Comparison of ENCODE assay signal across 20 cellular contexts in the genomic region with DNA sequence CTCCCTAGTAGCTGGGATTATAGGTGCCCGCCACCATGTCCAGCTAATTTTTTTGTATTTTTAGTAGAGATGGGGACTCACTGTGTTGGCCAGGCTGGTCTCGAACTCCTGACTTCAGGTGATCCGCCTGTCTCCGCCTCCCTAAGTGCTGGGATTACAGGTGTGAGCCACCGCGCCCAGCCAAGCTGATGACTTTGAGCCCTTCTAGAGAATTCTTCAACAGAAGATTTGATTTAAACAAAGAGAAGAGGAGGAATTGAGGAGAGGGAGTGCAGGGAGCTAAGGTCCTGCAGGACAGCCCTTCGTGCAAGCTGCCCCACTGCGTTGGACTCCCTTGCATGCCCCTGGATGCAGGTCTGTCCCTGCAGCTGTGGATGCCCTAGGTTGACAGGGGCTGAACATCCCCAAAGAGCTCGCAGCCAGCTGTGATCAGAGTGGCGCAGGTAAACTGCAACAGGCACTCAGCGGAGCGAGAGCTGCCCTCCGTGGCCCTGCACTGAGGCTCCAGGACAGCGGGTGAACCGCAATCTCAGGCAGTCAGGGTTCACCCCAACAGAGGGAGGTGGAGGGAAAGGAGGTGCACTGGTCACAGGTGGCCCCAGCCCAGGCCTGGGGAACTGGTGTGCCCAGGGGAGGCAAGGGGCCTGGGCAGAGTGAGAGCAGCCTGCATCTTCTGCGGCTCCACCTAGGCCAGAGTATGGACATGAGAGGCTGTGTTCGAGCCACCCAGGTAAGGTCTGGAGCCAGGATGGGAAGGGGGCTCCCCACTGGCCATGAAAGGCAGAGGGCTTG. TPM values are rescaled to one million over a fixed set of nuclear protein-coding genes. Genes with fewer than 3 reads are reported as not detected.
DNase-seq lines count a peak whose midpoint lies in the region; ATAC-seq, FAIRE-seq and TF ChIP-seq lines count a peak whose summit lies in the region.
"Had no signal": no experiment of that assay in that cellular context is flagged by ENCODE, and none has a peak within 500 bp of the region (broad histone marks: within the 10 kb centered on the region; RNA-seq: fewer than 3 reads in every experiment).

No MANE protein-coding gene starts in this region.

- no peak overlapping the region for H4K91ac ChIP-seq in H1 (replicated peaks; ENCODE audit: insufficient read length, low read length)

- H4K8ac ChIP-seq in H1 (ENCODE audit: extremely low read depth, insufficient read depth, low read length) = no peak overlapping the region

- H3F3A ChIP-seq in smooth muscle cell (ENCODE audit: low read depth) = no peaks in the 10 kb centered on the region

- H3K27ac ChIP-seq in BLaER1 (peak overlapping the region; percentile 85), H1 (ENCODE audit: low read depth, low read length) (no peak overlapping the region), osteoblast (ENCODE audit: low read depth, low read length) (no peak overlapping the region), RWPE1 (no peak overlapping the region; the same call in none of the 2 replicates), smooth muscle cell (ENCODE audit: low read depth) (no peak overlapping the region)
- H3K27ac ChIP-seq: SK-N-MC, tibial nerve had no signal

- no peak overlapping the region for H4K5ac ChIP-seq in H1 (ENCODE audit: insufficient read length, low read depth, low read length)

- H2BK120ac ChIP-seq in H1 (replicated peaks; ENCODE audit: low read depth, low read length) = no peak overlapping the region

- H3K79me1 ChIP-seq in H1 (ENCODE audit: low read depth, low read length) = no peaks in the 10 kb centered on the region

- H3K56ac ChIP-seq in H1 (replicated peaks; ENCODE audit: insufficient read length, low read depth, low read length) = no peak overlapping the region

- H3K23me2 ChIP-seq in H1 (ENCODE audit: low read depth, low read length) = no peaks in the 10 kb centered on the region; the same call in 1 of the 2 replicates

- CTCF ChIA-PET in H1 (lab: Charles Lee; ENCODE audit: partially characterized antibody) = interaction anchor here (1.2 to 7.2 kb wide), 5 partner anchors 8 to 40 kb away, joined by 3 to 61 read pairs (median 10); a partner anchor contains a TSS
- CTCF ChIA-PET in RWPE1 (lab: Yijun Ruan, JAX) = interaction anchor here (0.6 kb wide), 2 partner anchors 139 to 156 kb away, joined by 3 to 4 read pairs; no protein-coding TSS in a partner anchor

- H3K14ac ChIP-seq in H1 (ENCODE audit: insufficient read length) = no peak overlapping the region

- peak overlapping the region; percentile 75; the same call in 1 of the 2 replicates for H2BK12ac ChIP-seq in H1 (ENCODE audit: low read depth, low read length)

- TF ChIP-seq CTCF in D721Med (IDR thresholded peaks at IDR 0.05; ENCODE audit: insufficient read depth, missing control alignments) (no peak), H1 (IDR thresholded peaks at IDR 0.05; ENCODE audit: control extremely low read depth in 1 of 3, insufficient read depth in 1 of 3, low read depth in 1 of 3, low read length in 3 of 3) (no peak), osteoblast (IDR thresholded peaks at IDR 0.05; ENCODE audit: extremely low read depth, low read depth, low read length) (no peak), RWPE1 (conservative IDR thresholded peaks at IDR 0.05; ENCODE audit: low read depth) (no peak), smooth muscle cell (IDR thresholded peaks at IDR 0.05; ENCODE audit: borderline replicate concordance, insufficient read depth, poor library complexity, severe bottlenecking) (no peak)

- no peaks in the 10 kb centered on the region for H3K27me3 ChIP-seq in BLaER1
- no peaks in the 10 kb centered on the region for H3K27me3 ChIP-seq in H1 (replicated peaks in 1 of 4; ENCODE audit: control insufficient read depth in 3 of 4, extremely low read depth in 1 of 4, insufficient read depth in 3 of 4, low read length in 3 of 4)
- H3K27me3 ChIP-seq in osteoblast (ENCODE audit: insufficient read depth, low read length) = no peaks in the 10 kb centered on the region
- no peaks in the 10 kb centered on the region for H3K27me3 ChIP-seq in smooth muscle cell (ENCODE audit: low read depth)
- H3K27me3 ChIP-seq: tibial nerve had no signal

- no peak for TF ChIP-seq POLR2A in H1 (IDR thresholded peaks at IDR 0.05; ENCODE audit: control extremely low read depth in 1 of 2, low read depth in 2 of 2, low read length in 2 of 2)

- no peak overlapping the region for H3K23ac ChIP-seq in H1 (ENCODE audit: insufficient read length)

- H2BK5ac ChIP-seq in H1 (ENCODE audit: low read depth, low read length) = no peak overlapping the region

- TF ChIP-seq EP300 in H1 (IDR thresholded peaks at IDR 0.05; ENCODE audit: borderline replicate concordance in 1 of 2, low read depth in 2 of 2, low read length in 2 of 2) = no peak

- ATAC-seq in HG02840 (IDR thresholded peaks at IDR 0.05; ENCODE audit: low FRiP score, unreplicated experiment) = no peak
- ATAC-seq: activated CD8-positive, alpha-beta T cell treated with anti-CD3 and anti-CD28 coated beads for 36 hours; esophagus mucosa had no signal

- POLR2A ChIA-PET in H1 (lab: Charles Lee; ENCODE audit: partially characterized antibody) (interaction anchor here (0.9 to 2.1 kb wide), 2 partner anchors 11 to 37 kb away, joined by 4 to 11 read pairs; no protein-coding TSS in a partner anchor), RWPE1 (lab: Yijun Ruan, JAX; ENCODE audit: low non-redundant PET) (no interaction called here)

- H3K4me2 ChIP-seq in BLaER1 = peak overlapping the region; percentile 88
- H3K4me2 ChIP-seq in H1 (ENCODE audit: insufficient read depth in 1 of 2, low read depth in 2 of 2, low read length in 2 of 2) = no peak overlapping the region
- no peak overlapping the region for H3K4me2 ChIP-seq in osteoblast (ENCODE audit: insufficient read depth, low read length)
- no peak overlapping the region for H3K4me2 ChIP-seq in smooth muscle cell

- H3K36me3 ChIP-seq in BLaER1 (no peaks in the 10 kb centered on the region), H1 (ENCODE audit: control insufficient read depth in 2 of 4, insufficient read depth in 4 of 4, low read length in 3 of 4) (no peaks in the 10 kb centered on the region), osteoblast (ENCODE audit: insufficient read depth, low read length) (no peaks in the 10 kb centered on the region), smooth muscle cell (ENCODE audit: low read depth) (no peaks in the 10 kb centered on the region)
- H3K36me3 ChIP-seq: tibial nerve had no signal

- no peak for FAIRE-seq in D721Med (lab: Jason Lieb, UNC)
- FAIRE-seq in H1 (lab: Jason Lieb, UNC) = no peak
- FAIRE-seq: islet of Langerhans, small intestine had no signal

- H4K20me1 ChIP-seq in BLaER1 (no peaks in the 10 kb centered on the region), H1 (replicated peaks in 1 of 2; ENCODE audit: control insufficient read depth in 1 of 2, insufficient read depth in 2 of 2, low read length in 2 of 2) (no peaks in the 10 kb centered on the region), osteoblast (ENCODE audit: insufficient read depth, low read length) (no peaks in the 10 kb centered on the region), smooth muscle cell (ENCODE audit: low read depth) (no peaks in the 10 kb centered on the region)

- peaks cover 64% of the 10 kb centered on the region for H3K4me1 ChIP-seq in BLaER1
- peaks cover 0 to 14% (median 4%) of the 10 kb centered on the region in 4 experiments; a peak in 6 of 7 replicates for H3K4me1 ChIP-seq in H1 (replicated peaks in 1 of 4; ENCODE audit: control insufficient read depth in 3 of 4, insufficient read depth in 4 of 4, low read length in 3 of 4)
- H3K4me1 ChIP-seq in osteoblast (ENCODE audit: insufficient read depth, low read length) = no peaks in the 10 kb centered on the region
- H3K4me1 ChIP-seq in smooth muscle cell (ENCODE audit: low read depth) = peaks cover under 1% of the 10 kb centered on the region

- no peak overlapping the region for H3K4ac ChIP-seq in H1 (replicated peaks; ENCODE audit: insufficient read length, low read depth, low read length)

- H3K9ac ChIP-seq in BLaER1 (peak overlapping the region; percentile 65), H1 (replicated peaks in 1 of 4; ENCODE audit: extremely low read depth in 1 of 4, low read depth in 3 of 4, low read length in 3 of 4) (peak overlapping the region in 1 of 4 experiments; percentile 19; a peak in 2 of 7 replicates), smooth muscle cell (ENCODE audit: low read depth) (no peak overlapping the region)

- peak overlapping the region; percentile 61; the same call in 1 of the 2 replicates for H2BK20ac ChIP-seq in H1 (ENCODE audit: low read length)

- H3K79me2 ChIP-seq in H1 (ENCODE audit: control insufficient read depth in 1 of 2, insufficient read depth in 2 of 2, low read length in 2 of 2) (no peaks in the 10 kb centered on the region), osteoblast (ENCODE audit: insufficient read depth, low read length) (no peaks in the 10 kb centered on the region), smooth muscle cell (ENCODE audit: low read depth) (no peaks in the 10 kb centered on the region)

- peak overlapping the region; percentile 41; the same call in 1 of the 2 replicates for H3K4me3 ChIP-seq in BLaER1
- H3K4me3 ChIP-seq in H1 (ENCODE audit: extremely low read depth in 1 of 4, insufficient read depth in 2 of 4, low read depth in 3 of 4, low read length in 4 of 4) = no peak overlapping the region
- no peak overlapping the region for H3K4me3 ChIP-seq in osteoblast (ENCODE audit: insufficient read depth, low read length)
- no peak overlapping the region for H3K4me3 ChIP-seq in smooth muscle cell
- H3K4me3 ChIP-seq: mucosa of descending colon, SK-N-MC, tibial nerve had no signal

- 88% methylated on average over 17 of the region's 17 CpGs; no CpG with 5 or more reads in 1 of the 2 experiments for WGBS in H1 (ENCODE audit: extremely low coverage in 1 of 2, insufficient coverage in 1 of 2, insufficient read length in 1 of 2, insufficient replicate concordance in 2 of 2, low coverage in 1 of 2, low lambda C conversion rate in 2 of 2, missing lambda C conversion rate in 1 of 2), 2 experiments
- WGBS in smooth muscle cell (ENCODE audit: low lambda C conversion rate) = 91% methylated on average over 17 of the region's 17 CpGs

- H2AK5ac ChIP-seq in H1 (ENCODE audit: low read depth, low read length) = no peak overlapping the region

- H2AFZ ChIP-seq in H1 (ENCODE audit: low read length) = no peak overlapping the region
- no peak overlapping the region for H2AFZ ChIP-seq in osteoblast (ENCODE audit: low read length)
- no peak overlapping the region for H2AFZ ChIP-seq in smooth muscle cell (ENCODE audit: low read depth)

- peaks cover 13% of the 10 kb centered on the region for H3K9me3 ChIP-seq in BLaER1
- H3K9me3 ChIP-seq in H1 (ENCODE audit: insufficient read depth in 2 of 2, low read depth in 1 of 2, low read length in 1 of 2) = peaks cover 4 to 11% of the 10 kb centered on the region in 2 experiments
- peaks cover 5% of the 10 kb centered on the region for H3K9me3 ChIP-seq in osteoblast (ENCODE audit: low read depth, low read length)
- H3K9me3 ChIP-seq in smooth muscle cell (replicated peaks; ENCODE audit: low read depth) = no peaks in the 10 kb centered on the region

- no peak for TF ChIP-seq RAD21 in H1 (IDR thresholded peaks at IDR 0.05 in 1 of 2, conservative IDR thresholded peaks at IDR 0.05 in 1 of 2; ENCODE audit: low read depth in 2 of 2, low read length in 2 of 2)

- no peak overlapping the region; the same call in 1 of the 2 replicates for H3K18ac ChIP-seq in H1 (ENCODE audit: extremely low read depth, low read length)

- peak overlapping the region; percentile 12; the same call in 1 of the 2 replicates for H2BK15ac ChIP-seq in H1 (ENCODE audit: low read length)

- DNase-seq in D721Med (ENCODE audit: insufficient read length, low spot score) (peak; percentile 2), H1 (ENCODE audit: low read depth in 1 of 2, low spot score in 2 of 2) (peak in 1 of 2 experiments; percentile 44), osteoblast (ENCODE audit: insufficient read length, low spot score, missing footprints) (peak; percentile 62), RWPE1 (ENCODE audit: low spot score) (no peak), smooth muscle cell (lab: John Stamatoyannopoulos, UW; ENCODE audit: unreplicated experiment) (no peak), LoVo (ENCODE audit: low spot score) (no peak)
- DNase-seq: activated CD8-positive, alpha-beta T cell treated with anti-CD3 and anti-CD28 coated beads for 36 hours; NCI-H1694 treated with DMSO at 0.1 percent for 48 hours; NCI-H446 treated with DMSO at 0.1 percent for 48 hours; small intestine had no signal

RNA-seq across cellular contexts. Expression of a gene that starts 13.6 kb away (rescaled TPM):
- 6.5 and 6.6 TPM in 2 replicates for total RNA-seq in H1 (2021; fragmentation: NEBNext Ultra II Directional; extraction: Animal tissue kit (Norgen Biotek cat#: 25700))
- 5.8 and 8.3 TPM in 2 replicates for polyA plus RNA-seq in H1 (2011; rRNA removed)
- polyA plus RNA-seq in H1 (2011; cell fraction: cytosol; rRNA removed) = 6.6 TPM
- polyA plus RNA-seq in H1 (2011; cell fraction: nucleus; rRNA removed) = 14.4 TPM
- 3.3 to 6.4 TPM (median 5.3 TPM) in 4 replicates for polyA plus RNA-seq in H1 (2012, experiment 1 of 2)
- polyA plus RNA-seq in H1 (2012, experiment 2 of 2) = 4.8 TPM
- polyA plus RNA-seq in H1 (2013, experiment 1 of 2) = 3.7 TPM
- 4.0 TPM for polyA plus RNA-seq in H1 (2013, experiment 2 of 2)
- polyA minus RNA-seq in H1 (2011; rRNA and poly(A)+ RNA removed) = 4.4 and 4.9 TPM in 2 replicates
- 6.7 TPM for polyA minus RNA-seq in H1 (2011; cell fraction: cytosol; rRNA and poly(A)+ RNA removed)
- polyA minus RNA-seq in H1 (2011; cell fraction: nucleus; rRNA and poly(A)+ RNA removed) = 6.8 TPM
- under 0.01 TPM in 1 of 2 replicates, not detected in the other for total RNA-seq in osteoblast
- 0.04 and 1.2 TPM in 2 replicates for total RNA-seq in smooth muscle cell
- polyA plus RNA-seq in smooth muscle cell = 0.06 TPM in 1 of 2 replicates, not detected in the other
- total RNA-seq: esophagus mucosa, M059J, osteocyte had no signal
- polyA plus RNA-seq: BJ had no signal

RNA-seq across cellular contexts. Expression of a gene that starts 35.5 kb away (rescaled TPM):
- total RNA-seq in H1 (2021; fragmentation: NEBNext Ultra II Directional; extraction: Animal tissue kit (Norgen Biotek cat#: 25700)) = 0.60 and 0.75 TPM in 2 replicates
- polyA plus RNA-seq in H1 (2011; rRNA removed) (1.4 and 2.2 TPM in 2 replicates), smooth muscle cell (0.50 TPM in 1 of 2 replicates, not detected in the other)
- 1.4 TPM for polyA plus RNA-seq in H1 (2011; cell fraction: cytosol; rRNA removed)
- 2.5 TPM for polyA plus RNA-seq in H1 (2011; cell fraction: nucleus; rRNA removed)
- polyA plus RNA-seq in H1 (2012, experiment 1 of 2) = 0.28 to 1.2 TPM (median 0.73 TPM) in 4 replicates
- 0.54 TPM for polyA plus RNA-seq in H1 (2012, experiment 2 of 2)
- polyA plus RNA-seq in H1 (2013, experiment 1 of 2) = 0.67 TPM
- 0.46 TPM for polyA plus RNA-seq in H1 (2013, experiment 2 of 2)
- 1.2 and 1.6 TPM in 2 replicates for polyA minus RNA-seq in H1 (2011; rRNA and poly(A)+ RNA removed)
- 1.8 TPM for polyA minus RNA-seq in H1 (2011; cell fraction: cytosol; rRNA and poly(A)+ RNA removed)
- polyA minus RNA-seq in H1 (2011; cell fraction: nucleus; rRNA and poly(A)+ RNA removed) = 1.8 TPM
- total RNA-seq in osteoblast (not detected in 2 replicates), smooth muscle cell (0.40 TPM in 1 of 2 replicates, not detected in the other)
- total RNA-seq: mucosa of descending colon, osteocyte had no signal
- polyA plus RNA-seq: BJ, small intestine had no signal

RNA-seq across cellular contexts. Expression of a gene that starts 42.4 kb away (rescaled TPM):
- total RNA-seq in H1 (2021; fragmentation: NEBNext Ultra II Directional; extraction: Animal tissue kit (Norgen Biotek cat#: 25700)) = 8.7 and 10.1 TPM in 2 replicates
- polyA plus RNA-seq in H1 (2011; rRNA removed) (10.4 and 11.7 TPM in 2 replicates), smooth muscle cell (89.3 and 111 TPM in 2 replicates)
- polyA plus RNA-seq in H1 (2011; cell fraction: cytosol; rRNA removed) = 8.4 TPM
- 21.7 TPM for polyA plus RNA-seq in H1 (2011; cell fraction: nucleus; rRNA removed)
- polyA plus RNA-seq in H1 (2012, experiment 1 of 2) = 5.9 to 8.2 TPM (median 7.6 TPM) in 4 replicates
- polyA plus RNA-seq in H1 (2012, experiment 2 of 2) = 9.0 TPM
- polyA plus RNA-seq in H1 (2013, experiment 1 of 2) = 3.6 TPM
- polyA plus RNA-seq in H1 (2013, experiment 2 of 2) = 3.2 TPM
- 5.5 and 5.9 TPM in 2 replicates for polyA minus RNA-seq in H1 (2011; rRNA and poly(A)+ RNA removed)
- polyA minus RNA-seq in H1 (2011; cell fraction: cytosol; rRNA and poly(A)+ RNA removed) = 5.7 TPM
- polyA minus RNA-seq in H1 (2011; cell fraction: nucleus; rRNA and poly(A)+ RNA removed) = 26.8 TPM
- total RNA-seq in osteoblast (2.7 and 3.3 TPM in 2 replicates), smooth muscle cell (48.7 and 55.3 TPM in 2 replicates)

Comparison
In these comparisons a context has a peak if more than half of its experiments do, and no peak if none do; other contexts are left out.
1. DNase-seq: peak in D721Med (single experiment) and osteoblast (single experiment); none in RWPE1 (single experiment), smooth muscle cell (single experiment) and LoVo (single experiment).